Comparison of ENCODE assay signal across 29 cellular contexts in the genomic region with DNA sequence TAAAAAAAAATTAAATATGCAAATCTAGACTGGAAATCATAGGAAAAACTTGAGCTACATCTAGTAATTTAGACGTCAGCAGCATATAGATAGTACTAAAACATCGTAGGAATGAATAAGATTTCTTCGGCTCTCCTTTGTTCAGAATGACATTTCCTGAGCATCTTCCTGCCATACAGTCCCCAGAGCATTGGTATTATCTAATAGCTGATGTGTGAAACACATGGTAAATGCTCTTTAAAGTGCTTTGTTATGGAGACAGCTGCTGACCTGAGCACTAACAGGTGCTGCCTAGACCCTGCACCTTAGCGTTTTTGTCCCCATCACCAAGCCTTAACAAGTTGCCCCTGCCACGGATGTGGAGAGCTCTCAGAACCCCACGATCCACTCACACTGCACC.
"Had no signal": no experiment of that assay in that cellular context is flagged by ENCODE, and none has a peak within 500 bp of the region (broad histone marks: within the 10 kb centered on the region; RNA-seq: fewer than 3 reads in every experiment).

No MANE protein-coding gene starts in this region.

- H3K4me3 ChIP-seq: neural progenitor cell, ovary, psoas muscle, right lobe of liver, sigmoid colon, stomach, thoracic aorta, tibial artery, transverse colon, upper lobe of right lung, uterus had no signal

- DNase-seq: naive thymus-derived CD8-positive, alpha-beta T cell; nephron progenitor cell; occipital lobe; ovary; posterior cingulate gyrus; psoas muscle; right cardiac atrium; right lobe of liver; sigmoid colon; small intestine; stimulated activated CD4-positive, alpha-beta T cell treated with anti-CD3 and anti-CD28 coated beads, Interleukin-15, amount 100 ng/mL, for 24 hours; stimulated activated CD4-positive, alpha-beta T cell treated with anti-CD3 and anti-CD28 coated beads, Interleukin-2, amount 100 ng/mL, for 24 hours; stimulated activated CD4-positive, alpha-beta T cell treated with anti-CD3 and anti-CD28 coated beads, Interleukin-2, amount 100 ng/mL, for 48 hours; stimulated activated CD4-positive, alpha-beta T cell treated with anti-CD3 and anti-CD28 coated beads, Interleukin-4, amount 100 ng/mL, for 24 hours; stimulated activated naive B cell treated with anti-CD40 and anti-IgM and Interleukin-4, amounts not matched to agents 10 μg/mL and 1 μg/mL and 100 μg/mL, for 72 hours; stimulated activated naive CD4-positive, alpha-beta T cell treated with Interleukin-2 at 50 U/mL for 16 hours; stomach; tibial artery; transverse colon; upper lobe of right lung; uterus had no signal

- H3K4me3 Mint-ChIP-seq: naive thymus-derived CD8-positive, alpha-beta T cell; natural killer cell treated with Interleukin-12 subunit alpha and Interleukin-12 subunit beta and Interleukin-15 and Interleukin-18, amount 100 ng/mL, for 72 hours; nephron progenitor cell; neural progenitor cell; stimulated activated effector memory CD8-positive, alpha-beta T cell treated with anti-CD3 and anti-CD28 coated beads, Interleukin-12 subunit alpha, Interleukin-12 subunit beta, amount 100 ng/mL, for 72 hours; stimulated activated naive B cell treated with anti-CD40 and anti-IgM and Interleukin-4, amounts not matched to agents 10 μg/mL and 1 μg/mL and 100 μg/mL, for 72 hours; stimulated activated naive CD8-positive, alpha-beta T cell treated with anti-CD3 and anti-CD28 coated beads, Interleukin-15, Interleukin-2, amounts not matched to agents 100 ng/mL and 50 ng/mL, for 24 hours; type B pancreatic cell had no signal

- H3K27me3 Mint-ChIP-seq: natural killer cell treated with Interleukin-12 subunit alpha and Interleukin-12 subunit beta and Interleukin-15 and Interleukin-18, amount 100 ng/mL, for 72 hours; progenitor cell of endocrine pancreas; stimulated activated naive B cell treated with anti-CD40 and anti-IgM and Interleukin-4, amounts not matched to agents 10 μg/mL and 1 μg/mL and 100 μg/mL, for 72 hours; stimulated activated naive CD8-positive, alpha-beta T cell treated with anti-CD3 and anti-CD28 coated beads, Interleukin-15, Interleukin-2, amounts not matched to agents 100 ng/mL and 50 ng/mL, for 24 hours; type B pancreatic cell had no signal

- H3K9me3 ChIP-seq: ovary, psoas muscle, right lobe of liver, sigmoid colon, stomach, thoracic aorta, tibial artery, transverse colon, upper lobe of right lung, uterus had no signal

- H3K36me3 Mint-ChIP-seq: naive thymus-derived CD8-positive, alpha-beta T cell; neural progenitor cell; stimulated activated effector memory CD8-positive, alpha-beta T cell treated with anti-CD3 and anti-CD28 coated beads, Interleukin-12 subunit alpha, Interleukin-12 subunit beta, amount 100 ng/mL, for 72 hours; stimulated activated naive B cell treated with anti-CD40 and anti-IgM and Interleukin-4, amounts not matched to agents 10 μg/mL and 1 μg/mL and 100 μg/mL, for 72 hours; type B pancreatic cell had no signal

- H3K9ac ChIP-seq: neural progenitor cell, parathyroid adenoma had no signal

- H3K27me3 ChIP-seq: neural progenitor cell, ovary, right lobe of liver, sigmoid colon, stomach, tibial artery, transverse colon, upper lobe of right lung, uterus had no signal

- H3K4me2 ChIP-seq: neural progenitor cell had no signal

- H3K27ac ChIP-seq: neural progenitor cell, ovary, parathyroid adenoma, psoas muscle, right lobe of liver, sigmoid colon, stomach, thoracic aorta, tibial artery, transverse colon, upper lobe of right lung, uterus had no signal

- H3K4me1 ChIP-seq: parathyroid adenoma, psoas muscle, right lobe of liver, tibial artery, upper lobe of right lung, uterus had no signal

- H3K36me3 ChIP-seq: neural progenitor cell, ovary, right lobe of liver, sigmoid colon, stomach, thoracic aorta, tibial artery, transverse colon, upper lobe of right lung, uterus had no signal

- H3K27ac Mint-ChIP-seq: natural killer cell treated with Interleukin-12 subunit alpha and Interleukin-12 subunit beta and Interleukin-15 and Interleukin-18, amount 100 ng/mL, for 72 hours; nephron progenitor cell; neural progenitor cell; progenitor cell of endocrine pancreas; stimulated activated effector memory CD8-positive, alpha-beta T cell treated with anti-CD3 and anti-CD28 coated beads, Interleukin-12 subunit alpha, Interleukin-12 subunit beta, amount 100 ng/mL, for 72 hours; stimulated activated naive B cell treated with anti-CD40 and anti-IgM and Interleukin-4, amounts not matched to agents 10 μg/mL and 1 μg/mL and 100 μg/mL, for 72 hours; stimulated activated naive CD8-positive, alpha-beta T cell treated with anti-CD3 and anti-CD28 coated beads, Interleukin-15, Interleukin-2, amounts not matched to agents 100 ng/mL and 50 ng/mL, for 24 hours; type B pancreatic cell had no signal

- H3K4me1 Mint-ChIP-seq: naive thymus-derived CD8-positive, alpha-beta T cell; stimulated activated effector memory CD8-positive, alpha-beta T cell treated with anti-CD3 and anti-CD28 coated beads, Interleukin-12 subunit alpha, Interleukin-12 subunit beta, amount 100 ng/mL, for 72 hours; stimulated activated naive B cell treated with anti-CD40 and anti-IgM and Interleukin-4, amounts not matched to agents 10 μg/mL and 1 μg/mL and 100 μg/mL, for 72 hours had no signal

- H3K9me3 Mint-ChIP-seq: nephron progenitor cell, neural progenitor cell had no signal
